Comparison of ENCODE assay signal across 39 cellular contexts in genomic region chr11:124493256-124493655, GRCh38. TPM values are rescaled to one million over a fixed set of nuclear protein-coding genes. Genes with fewer than 3 reads are reported as not detected.
"Had no signal": no experiment of that assay in that cellular context is flagged by ENCODE, and none has a peak within 500 bp of the region (broad histone marks: within the 10 kb centered on the region; RNA-seq: fewer than 3 reads in every experiment).

No MANE protein-coding gene starts in this region.

- H3K4me3 ChIP-seq: MG63 had no signal

- H3K9me3 ChIP-seq: MG63 had no signal

- DNase-seq: Karpas-422, Kasumi-1, KG1, MG63, MM.1S, MV-4-11, NCI-H1048, NCI-H1092, NCI-H1092 treated with DMSO at 0.1 percent for 48 hours, NCI-H1105, NCI-H1105 treated with DMSO at 0.1 percent for 48 hours, NCI-H1417, NCI-H1417 treated with DMSO at 0.1 percent for 48 hours, NCI-H1436, NCI-H1436 treated with DMSO at 0.1 percent for 48 hours, NCI-H146, NCI-H1694, NCI-H1694 treated with DMSO at 0.1 percent for 48 hours, NCI-H187, NCI-H187 treated with DMSO at 0.1 percent for 48 hours, NCI-H1930, NCI-H2029, NCI-H2029 treated with DMSO at 0.1 percent for 48 hours, NCI-H2081, NCI-H2081 treated with DMSO at 0.1 percent for 48 hours, NCI-H2107, NCI-H2171, NCI-H2171 treated with DMSO at 0.1 percent for 48 hours, NCI-H2227 treated with DMSO at 0.1 percent for 48 hours, NCI-H226, NCI-H345, NCI-H446, NCI-H446 treated with DMSO at 0.1 percent for 48 hours, NCI-H510A had no signal

- H3K9ac ChIP-seq: KMS-11 had no signal

- H3K4me2 ChIP-seq: KMS-11 had no signal

- H3K36me3 ChIP-seq: MG63 had no signal

- H3K27ac ChIP-seq: KMS-11 had no signal

RNA-seq across cellular contexts. Expression of gene OR8B8, which starts 47.8 kb away (rescaled TPM):
- total RNA-seq: LHCN-M2, M059J, MCF 10A, NCI-H460 had no signal

RNA-seq across cellular contexts. Expression of gene OR8B12, which starts 50.2 kb away (rescaled TPM):
- total RNA-seq: LHCN-M2, M059J, MCF 10A, NCI-H460 had no signal
